In the genomic region with DNA sequence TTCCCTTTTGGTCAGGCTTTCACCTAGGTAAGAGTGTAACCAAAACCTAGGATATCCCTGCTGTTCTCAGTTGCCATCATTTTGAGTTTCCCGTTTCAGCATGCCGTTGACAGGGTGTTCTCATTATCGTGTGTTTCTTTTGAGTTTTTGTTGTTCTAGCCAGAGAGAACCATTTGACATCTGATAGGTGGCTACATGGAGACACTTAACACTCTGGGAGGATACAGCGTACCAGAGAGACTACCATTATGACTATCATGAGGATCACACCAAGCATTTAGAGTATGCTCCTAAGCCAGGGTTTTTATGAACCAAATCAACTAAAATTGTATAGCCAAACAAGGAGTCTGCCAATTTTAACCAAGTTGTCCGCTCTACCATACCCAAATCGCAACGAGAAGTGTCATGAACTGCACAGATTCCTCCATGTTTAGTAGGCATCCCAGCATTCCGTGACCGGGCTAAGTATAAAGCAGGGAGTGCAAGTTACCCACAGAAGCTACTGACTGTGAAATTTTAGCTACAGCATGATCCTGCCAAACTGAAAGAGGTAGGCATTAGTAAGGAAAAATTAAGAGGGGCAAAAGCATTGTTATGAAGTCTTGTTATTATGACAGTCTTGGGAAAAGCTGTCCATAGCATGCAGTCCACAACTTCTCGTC, we compare ENCODE assay signal across 15 cellular contexts.
"Had no signal": no experiment of that assay in that cellular context is flagged by ENCODE, and none has a peak within 500 bp of the region (broad histone marks: within the 10 kb centered on the region; RNA-seq: fewer than 3 reads in every experiment).

No MANE protein-coding gene starts in this region.

- H3K27me3 ChIP-seq: esophagus muscularis mucosa, hepatocyte, spleen had no signal

- H3K9me3 ChIP-seq: esophagus muscularis mucosa, prostate gland, spleen had no signal

- H3K27ac Mint-ChIP-seq: activated CD4-positive, alpha-beta memory T cell treated with anti-CD3 and anti-CD28 coated beads, Interleukin-2, amount 10 ng/mL, durations not matched to agents 7 days and 5 days; activated naive CD4-positive, alpha-beta T cell treated with anti-CD3 and anti-CD28 coated beads for 36 hours; activated T-cell treated with anti-CD3 and anti-CD28 coated beads, Interleukin-2, amount 50 U/mL, for 24 hours; mesothelial cell of epicardium; stimulated activated memory B cell treated with anti-CD40 and anti-IgM and Interleukin-4, amounts not matched to agents 10 μg/mL and 1 μg/mL and 100 μg/mL, for 72 hours had no signal

- H3K27me3 Mint-ChIP-seq: activated CD4-positive, alpha-beta memory T cell treated with anti-CD3 and anti-CD28 coated beads, Interleukin-2, amount 10 ng/mL, durations not matched to agents 7 days and 5 days; activated T-cell treated with anti-CD3 and anti-CD28 coated beads, Interleukin-2, amount 50 U/mL, for 24 hours; stimulated activated memory B cell treated with anti-CD40 and anti-IgM and Interleukin-4, amounts not matched to agents 10 μg/mL and 1 μg/mL and 100 μg/mL, for 72 hours had no signal

- H3K4me3 ChIP-seq: esophagus muscularis mucosa, hepatocyte, lung, prostate gland, spleen had no signal

- H3K36me3 ChIP-seq: prostate gland had no signal

- DNase-seq: activated CD4-positive, alpha-beta memory T cell treated with anti-CD3 and anti-CD28 coated beads, Interleukin-2, amount 10 ng/mL, durations not matched to agents 7 days and 5 days; activated CD4-positive, alpha-beta T cell treated with anti-CD3 and anti-CD28 coated beads for 4 hours; activated naive CD4-positive, alpha-beta T cell treated with anti-CD3 and anti-CD28 coated beads for 36 hours; activated T-cell treated with anti-CD3 and anti-CD28 coated beads, Interleukin-2, amount 50 U/mL, for 24 hours; anterior cingulate cortex; effector CD8-positive, alpha-beta T cell; left colon; spleen; stimulated activated CD4-positive, alpha-beta T cell treated with anti-CD3 and anti-CD28 coated beads, Interleukin-4, amount 100 ng/mL, for 4 hours had no signal

- H3K9me3 Mint-ChIP-seq: activated CD4-positive, alpha-beta memory T cell treated with anti-CD3 and anti-CD28 coated beads, Interleukin-2, amount 10 ng/mL, durations not matched to agents 7 days and 5 days; activated naive CD4-positive, alpha-beta T cell treated with anti-CD3 and anti-CD28 coated beads for 36 hours; activated T-cell treated with anti-CD3 and anti-CD28 coated beads, Interleukin-2, amount 50 U/mL, for 24 hours; mesothelial cell of epicardium; stimulated activated memory B cell treated with anti-CD40 and anti-IgM and Interleukin-4, amounts not matched to agents 10 μg/mL and 1 μg/mL and 100 μg/mL, for 72 hours had no signal

- H3K4me1 ChIP-seq: prostate gland had no signal

- H3K4me3 Mint-ChIP-seq: activated CD4-positive, alpha-beta memory T cell treated with anti-CD3 and anti-CD28 coated beads, Interleukin-2, amount 10 ng/mL, durations not matched to agents 7 days and 5 days; activated naive CD4-positive, alpha-beta T cell treated with anti-CD3 and anti-CD28 coated beads for 36 hours; activated T-cell treated with anti-CD3 and anti-CD28 coated beads, Interleukin-2, amount 50 U/mL, for 24 hours; mesothelial cell of epicardium; stimulated activated memory B cell treated with anti-CD40 and anti-IgM and Interleukin-4, amounts not matched to agents 10 μg/mL and 1 μg/mL and 100 μg/mL, for 72 hours had no signal

- H3K27ac ChIP-seq: esophagus muscularis mucosa, hepatocyte, spleen had no signal

- ATAC-seq: left colon; stimulated activated memory B cell treated with anti-CD40 and anti-IgM and Interleukin-4, amounts not matched to agents 10 μg/mL and 1 μg/mL and 100 μg/mL, for 72 hours had no signal
